In genomic region chrX:10903518-10903917, GRCh38 we compare ENCODE assay signal across 27 cellular contexts.
"Had no signal": no experiment of that assay in that cellular context is flagged by ENCODE, and none has a peak within 500 bp of the region (broad histone marks: within the 10 kb centered on the region; RNA-seq: fewer than 3 reads in every experiment).

No MANE protein-coding gene starts in this region.

- H3K27me3 Mint-ChIP-seq: activated CD8-positive, alpha-beta T cell treated with anti-CD3 and anti-CD28 coated beads for 36 hours; activated naive CD8-positive, alpha-beta T cell treated with anti-CD3 and anti-CD28 coated beads, Interleukin-2, amount 10 ng/mL, durations not matched to agents 7 days and 5 days had no signal

- H3K27me3 ChIP-seq: adrenal gland, body of pancreas, Peyer's patch, SJCRH30 had no signal

- H3K4me2 ChIP-seq: SK-N-SH had no signal

- FAIRE-seq: bronchial epithelial cell had no signal

- H3K9ac ChIP-seq: SK-N-SH had no signal

- H3K27ac ChIP-seq: adrenal gland, body of pancreas, Peyer's patch, RWPE1, SJCRH30 had no signal

- H3K9me2 ChIP-seq: SK-N-SH had no signal

- H3K4me1 ChIP-seq: adrenal gland, Peyer's patch had no signal

- H3K4me3 ChIP-seq: adrenal gland, body of pancreas, Peyer's patch, SJCRH30 had no signal

- H3K36me3 Mint-ChIP-seq: activated naive CD8-positive, alpha-beta T cell treated with anti-CD3 and anti-CD28 coated beads, Interleukin-2, amount 10 ng/mL, durations not matched to agents 7 days and 5 days had no signal

- H3K4me3 Mint-ChIP-seq: activated CD8-positive, alpha-beta T cell treated with anti-CD3 and anti-CD28 coated beads for 36 hours; activated naive CD8-positive, alpha-beta T cell treated with anti-CD3 and anti-CD28 coated beads, Interleukin-2, amount 10 ng/mL, durations not matched to agents 7 days and 5 days had no signal

- H3K4me1 Mint-ChIP-seq: activated naive CD8-positive, alpha-beta T cell treated with anti-CD3 and anti-CD28 coated beads, Interleukin-2, amount 10 ng/mL, durations not matched to agents 7 days and 5 days had no signal

- H3K36me3 ChIP-seq: adrenal gland, Peyer's patch, SJCRH30 had no signal

- ATAC-seq: activated CD4-positive, CD25-positive, alpha-beta regulatory T cell treated with anti-CD3 and anti-CD28 coated beads, Interleukin-2, amount 50 U/mL, for 24 hours; activated CD8-positive, alpha-beta T cell treated with anti-CD3 and anti-CD28 coated beads for 36 hours; body of pancreas had no signal

- H3K27ac Mint-ChIP-seq: activated CD8-positive, alpha-beta T cell treated with anti-CD3 and anti-CD28 coated beads for 36 hours; activated naive CD8-positive, alpha-beta T cell treated with anti-CD3 and anti-CD28 coated beads, Interleukin-2, amount 10 ng/mL, durations not matched to agents 7 days and 5 days had no signal

- DNase-seq: activated CD4-positive, alpha-beta T cell treated with anti-CD3 and anti-CD28 coated beads for 4 hours; activated CD8-positive, alpha-beta memory T cell treated with anti-CD3 and anti-CD28 coated beads, Interleukin-2, amount 50 U/mL, for 48 hours; activated CD8-positive, alpha-beta T cell treated with anti-CD3 and anti-CD28 coated beads for 36 hours; activated naive CD4-positive, alpha-beta T cell treated with anti-CD3 and anti-CD28 coated beads, Interleukin-2, amount 50 U/mL, for 16 hours; activated naive CD8-positive, alpha-beta T cell treated with anti-CD3 and anti-CD28 coated beads, Interleukin-2, amount 10 ng/mL, durations not matched to agents 7 days and 5 days; activated T-cell treated with anti-CD3 and anti-CD28 coated beads, Interleukin-2, amount 50 U/mL, for 1 hour; adrenal gland; anterior cingulate cortex; body of pancreas; central memory CD4-positive, alpha-beta T cell; cortex of kidney; NCI-H1092; NCI-H1694; NCI-H2029; NCI-H2107; NCI-H345; NCI-H774; NK-92 treated with Interleukin-12 subunit alpha and Interleukin-12 subunit beta, amount 100 ng/mL, for 24 hours; OCI-M1; Peyer's patch; Right ventricle myocardium superior; SJCRH30; SK-N-SH; T-helper 1 cell had no signal

- H3K9me3 ChIP-seq: adrenal gland, body of pancreas, Peyer's patch, SK-N-SH had no signal

- H3K9me3 Mint-ChIP-seq: activated naive CD8-positive, alpha-beta T cell treated with anti-CD3 and anti-CD28 coated beads, Interleukin-2, amount 10 ng/mL, durations not matched to agents 7 days and 5 days had no signal
